In the genomic region with DNA sequence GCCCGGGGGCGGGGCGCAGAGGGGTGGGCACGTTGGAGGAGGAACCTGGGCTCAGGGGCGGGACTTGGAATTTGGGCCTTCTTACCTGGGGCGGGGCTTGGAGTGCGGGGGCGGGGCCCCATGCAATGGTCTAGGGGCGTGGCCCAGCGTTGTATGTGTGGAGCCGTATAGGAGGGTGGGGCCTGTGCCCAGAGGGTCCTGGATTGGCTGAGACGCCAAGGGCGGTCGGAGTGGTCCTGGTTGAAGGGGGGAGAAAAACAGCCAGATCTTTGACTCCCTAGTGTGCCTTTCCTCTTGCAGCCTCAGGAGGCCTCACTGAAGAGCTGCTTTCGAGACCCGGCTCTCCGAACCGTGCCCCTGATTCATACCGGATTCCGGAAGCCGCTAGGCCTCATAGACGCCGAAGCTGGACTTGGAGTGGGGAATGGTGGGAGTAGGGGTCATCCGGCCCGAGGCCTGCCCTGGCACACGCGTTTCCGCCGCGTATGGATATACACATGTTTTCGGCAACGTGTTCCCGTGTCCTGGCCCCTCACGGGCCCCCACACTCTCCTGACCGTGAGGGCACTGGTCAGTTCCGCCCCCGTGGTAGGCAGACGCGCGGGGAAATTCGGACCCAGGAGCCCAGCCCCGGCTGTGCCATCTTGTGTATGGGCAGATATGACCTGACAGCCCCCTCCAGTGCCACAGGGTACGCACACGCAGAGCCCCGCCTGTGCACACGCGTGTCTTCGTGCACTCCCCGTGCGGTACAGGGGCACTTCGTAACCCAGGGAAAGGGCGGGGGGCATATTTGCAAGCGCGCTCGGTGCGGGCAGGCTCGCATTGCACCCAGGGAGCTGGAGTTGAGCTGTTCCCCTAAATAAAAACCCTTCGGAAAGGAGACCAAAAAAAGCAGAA, we compare ENCODE assay signal across 8 cellular contexts. TPM values are rescaled to one million over a fixed set of nuclear protein-coding genes. Genes with fewer than 3 reads are reported as not detected.
DNase-seq lines count a peak whose midpoint lies in the region; ATAC-seq and TF ChIP-seq lines count a peak whose summit lies in the region.

No MANE protein-coding gene starts in this region.

- peaks cover 20% of the 10 kb centered on the region for H3K4me1 Mint-ChIP-seq in HFFc6 (ENCODE audit: low read depth)
- peaks cover 31% of the 10 kb centered on the region for H3K4me1 Mint-ChIP-seq in activated naive CD8-positive, alpha-beta T cell treated with anti-CD3 and anti-CD28 coated beads, Interleukin-2, amount 50 U/mL, for 24 hours

- H3K4me2 ChIP-seq in SU-DHL-6 (ENCODE audit: low read depth, low read length, poor library complexity, severe bottlenecking): peak overlapping the region; percentile 88
- peak overlapping the region; percentile 100 for H3K4me2 ChIP-seq in parathyroid adenoma (ENCODE audit: low read length)

- H3K4me3 ChIP-seq in GM08714 (ENCODE audit: low read length) (peak overlapping the region; percentile 86), SU-DHL-6 (ENCODE audit: insufficient read depth, low read length, poor library complexity, severe bottlenecking) (peak overlapping the region; percentile 67), cardiac muscle cell (peak overlapping the region; percentile 99), parathyroid adenoma (ENCODE audit: low read depth, low read length) (peak overlapping the region; percentile 90), tibial nerve (peak overlapping the region; percentile 72 to 96 (median 86))

- H3K27ac ChIP-seq in SU-DHL-6 (ENCODE audit: low read depth, low read length) (peak overlapping the region; percentile 95), cardiac muscle cell (peak overlapping the region; percentile 82), parathyroid adenoma (peak overlapping the region; percentile 96), tibial nerve (peak overlapping the region; percentile 86 to 95 (median 92))

- H2AFZ ChIP-seq in SU-DHL-6 (ENCODE audit: low read depth, low read length, severe bottlenecking): peak overlapping the region; percentile 8
- peak overlapping the region; percentile 82 for H2AFZ ChIP-seq in parathyroid adenoma

- peaks cover 12% of the 10 kb centered on the region; the same call in 1 of the 2 replicates for H3K36me3 Mint-ChIP-seq in HFFc6 (ENCODE audit: low read depth)
- H3K36me3 Mint-ChIP-seq in activated naive CD8-positive, alpha-beta T cell treated with anti-CD3 and anti-CD28 coated beads, Interleukin-2, amount 50 U/mL, for 24 hours (ENCODE audit: low read depth): peaks cover 9% of the 10 kb centered on the region

- peaks cover 20% of the 10 kb centered on the region for H3K4me1 ChIP-seq in cardiac muscle cell (ENCODE audit: low read depth)
- H3K4me1 ChIP-seq in parathyroid adenoma: peaks cover 2% of the 10 kb centered on the region
- peaks cover 0 to 44% (median 11%) of the 10 kb centered on the region in 4 donors for H3K4me1 ChIP-seq in tibial nerve

- H3K27me3 ChIP-seq in SU-DHL-6 (ENCODE audit: low read length) (no peaks in the 10 kb centered on the region), cardiac muscle cell (no peaks in the 10 kb centered on the region), parathyroid adenoma (ENCODE audit: control insufficient read depth, insufficient read depth, low read length) (no peaks in the 10 kb centered on the region), tibial nerve (no peaks in the 10 kb centered on the region)

- peaks cover 2% of the 10 kb centered on the region; the same call in 1 of the 2 replicates for H3K27me3 Mint-ChIP-seq in HFFc6 (ENCODE audit: insufficient read depth)
- H3K27me3 Mint-ChIP-seq in activated naive CD8-positive, alpha-beta T cell treated with anti-CD3 and anti-CD28 coated beads, Interleukin-2, amount 50 U/mL, for 24 hours: no peaks in the 10 kb centered on the region

- peak in 1 of 2 donors; percentile 41 for TF ChIP-seq EP300 in tibial nerve (IDR thresholded peaks at IDR 0.05)

- H3K79me2 ChIP-seq in SU-DHL-6 (ENCODE audit: insufficient read depth, low read length) (peaks cover 29% of the 10 kb centered on the region), parathyroid adenoma (peaks cover 4% of the 10 kb centered on the region)

- peak; percentile 85 for ATAC-seq in activated naive CD8-positive, alpha-beta T cell treated with anti-CD3 and anti-CD28 coated beads, Interleukin-2, amount 50 U/mL, for 24 hours

- H3K36me3 ChIP-seq in SU-DHL-6 (ENCODE audit: low read length): peaks cover 2% of the 10 kb centered on the region; the same call in 1 of the 2 replicates
- peaks cover 13% of the 10 kb centered on the region for H3K36me3 ChIP-seq in cardiac muscle cell
- H3K36me3 ChIP-seq in parathyroid adenoma (ENCODE audit: control insufficient read depth, insufficient read depth, low read length): no peaks in the 10 kb centered on the region
- H3K36me3 ChIP-seq in tibial nerve: peaks cover 0 to 14% (median 8%) of the 10 kb centered on the region in 3 donors

- peak overlapping the region; percentile 90 for H3K4me3 Mint-ChIP-seq in HFFc6
- H3K4me3 Mint-ChIP-seq in activated naive CD8-positive, alpha-beta T cell treated with anti-CD3 and anti-CD28 coated beads, Interleukin-2, amount 50 U/mL, for 24 hours: peak overlapping the region; percentile 89

- H3K9me2 ChIP-seq in SU-DHL-6 (replicated peaks; ENCODE audit: insufficient read depth, low read length): no peaks in the 10 kb centered on the region

- no peaks in the 10 kb centered on the region; the same call in 1 of the 2 replicates for H4K20me1 ChIP-seq in SU-DHL-6 (ENCODE audit: low read depth, low read length)

- peak overlapping the region; percentile 86 for H3K27ac Mint-ChIP-seq in HFFc6
- H3K27ac Mint-ChIP-seq in activated naive CD8-positive, alpha-beta T cell treated with anti-CD3 and anti-CD28 coated beads, Interleukin-2, amount 50 U/mL, for 24 hours: peak overlapping the region; percentile 88

- H3F3A ChIP-seq in SU-DHL-6 (ENCODE audit: insufficient read depth): peaks cover 31% of the 10 kb centered on the region

- DNase-seq in HFFc6 (peak; percentile 94), NCI-H1105 treated with DMSO at 0.1 percent for 48 hours (lab: John Stamatoyannopoulos, UW) (peak; percentile 93), cardiac muscle cell (ENCODE audit: low read depth in 1 of 2, low spot score in 1 of 2) (peak; percentile 97 to 99), tibial nerve (ENCODE audit: low spot score in 2 of 2) (peak; percentile 90)
- DNase-seq in activated naive CD8-positive, alpha-beta T cell treated with anti-CD3 and anti-CD28 coated beads, Interleukin-2, amount 50 U/mL, for 24 hours: peak; percentile 94

- TF ChIP-seq POLR2A in tibial nerve (IDR thresholded peaks at IDR 0.05): peak in 1 of 2 donors; percentile 33

- 0 to 1% methylated on average over 41 to 50 of the region's 58 CpGs for WGBS in tibial nerve, 2 donors

- H3K9me3 ChIP-seq in SU-DHL-6 (ENCODE audit: insufficient read depth, low read length) (no peaks in the 10 kb centered on the region), cardiac muscle cell (ENCODE audit: low read depth) (no peaks in the 10 kb centered on the region), parathyroid adenoma (ENCODE audit: control insufficient read depth, low read length) (no peaks in the 10 kb centered on the region), tibial nerve (no peaks in the 10 kb centered on the region)

- peak; percentile 35; the same call in 1 of the 2 replicates for TF ChIP-seq CTCF in HFFc6 (IDR thresholded peaks at IDR 0.05)
- TF ChIP-seq CTCF in SU-DHL-6 (IDR thresholded peaks at IDR 0.05; ENCODE audit: insufficient read depth, low read length, poor library complexity, severe bottlenecking): no peak
- TF ChIP-seq CTCF in cardiac muscle cell (IDR thresholded peaks at IDR 0.05; ENCODE audit: low read depth, low read length): peak; percentile 6
- TF ChIP-seq CTCF in parathyroid adenoma (IDR thresholded peaks at IDR 0.05): peak; percentile 21
- peak in 3 of 5 experiments; percentile 10 to 29 (median 21) for TF ChIP-seq CTCF in tibial nerve (IDR thresholded peaks at IDR 0.05)

- peak overlapping the region; percentile 89 for H3K9ac ChIP-seq in SU-DHL-6 (ENCODE audit: low read length)
- H3K9ac ChIP-seq in parathyroid adenoma: peak overlapping the region; percentile 80

- no peaks in the 10 kb centered on the region for H3K9me3 Mint-ChIP-seq in HFFc6
- H3K9me3 Mint-ChIP-seq in activated naive CD8-positive, alpha-beta T cell treated with anti-CD3 and anti-CD28 coated beads, Interleukin-2, amount 50 U/mL, for 24 hours: no peaks in the 10 kb centered on the region

RNA-seq across cellular contexts. Expression of gene PRR12, which starts 0.7 kb away (rescaled TPM):
- 10 to 100 TPM; 23.3 to 26.2 (median 24.3) TPM for total RNA-seq in HFFc6 (2021; fragmentation: NEBNext Ultra II Directional; extraction: Animal tissue kit (Norgen Biotek cat#: 25700))
- total RNA-seq in cardiac muscle cell (18.2 and 24.7 TPM in 2 replicates), tibial nerve (10 to 100 TPM; 11.6 to 32.7 (median 18.1) TPM)
- polyA plus RNA-seq in cardiac muscle cell: 3.9 and 5.1 TPM in 2 replicates

RNA-seq across cellular contexts. Expression of gene PRRG2, which starts 9.2 kb away (rescaled TPM):
- under 1 TPM; 0.33 to 0.69 (median 0.42) TPM for total RNA-seq in HFFc6 (2021; fragmentation: NEBNext Ultra II Directional; extraction: Animal tissue kit (Norgen Biotek cat#: 25700))
- total RNA-seq in cardiac muscle cell (0.67 and 8.2 TPM in 2 replicates), tibial nerve (under 1 TPM in 3 of 4 donors, not detected in 1; 0.42 to 0.78 (median 0.44) TPM)
- polyA plus RNA-seq in cardiac muscle cell: 0.10 and 0.29 TPM in 2 replicates

RNA-seq across cellular contexts. Expression of gene NOSIP, which starts 10.0 kb away (rescaled TPM):
- 10 to 100 TPM; 66.0 to 79.7 (median 72.4) TPM for total RNA-seq in HFFc6 (2021; fragmentation: NEBNext Ultra II Directional; extraction: Animal tissue kit (Norgen Biotek cat#: 25700))
- total RNA-seq in cardiac muscle cell (120 and 132 TPM in 2 replicates), tibial nerve (10 to 100 TPM; 43.0 to 83.1 (median 71.9) TPM)
- 181 and 193 TPM in 2 replicates for polyA plus RNA-seq in cardiac muscle cell

RNA-seq across cellular contexts. Expression of gene RRAS, which starts 49.6 kb away (rescaled TPM):
- total RNA-seq in HFFc6 (2021; fragmentation: NEBNext Ultra II Directional; extraction: Animal tissue kit (Norgen Biotek cat#: 25700)): 100 to 1,000 TPM; 130 to 162 (median 133) TPM
- 41.3 and 42.6 TPM in 2 replicates for total RNA-seq in cardiac muscle cell
- 80.1 and 88.1 TPM in 2 replicates for polyA plus RNA-seq in cardiac muscle cell
- 100 to 1,000 TPM in 3 of 4 donors, 10 to 100 TPM in 1; 81.6 to 190 (median 162) TPM for total RNA-seq in tibial nerve

RNA-seq across cellular contexts. Expression of gene SCAF1, which starts 51.7 kb away (rescaled TPM):
- total RNA-seq in HFFc6 (2021; fragmentation: NEBNext Ultra II Directional; extraction: Animal tissue kit (Norgen Biotek cat#: 25700)): 100 to 1,000 TPM; 112 to 134 (median 121) TPM
- 66.9 and 71.0 TPM in 2 replicates for total RNA-seq in cardiac muscle cell
- 16.4 and 19.3 TPM in 2 replicates for polyA plus RNA-seq in cardiac muscle cell
- 10 to 100 TPM; 20.1 to 53.7 (median 31.1) TPM for total RNA-seq in tibial nerve

Comparison
In these comparisons a context has a peak if more than half of its experiments do, and no peak if none do; other contexts are left out.
1. Peak in every context shown above with its lines: DNase-seq, ATAC-seq, H3K4me3 ChIP-seq and H3K27ac ChIP-seq.